ENCODE assay signal across 8 cellular contexts in genomic region chr14:71753126-71753830, GRCh38.
A peak's percentile ranks its signal among the peaks of the same experiment; 100 is the strongest.
DNase-seq lines count a peak whose midpoint lies in the region; ATAC-seq, FAIRE-seq and TF ChIP-seq lines count a peak whose summit lies in the region.

No MANE protein-coding gene starts in this region.

- H3K4me1 ChIP-seq in OCI-LY3 (ENCODE audit: low read length) = peaks cover 24% of the 10 kb centered on the region
- no peaks in the 10 kb centered on the region for H3K4me1 ChIP-seq in naive thymus-derived CD4-positive, alpha-beta T cell (ENCODE audit: control insufficient read depth in 2 of 2, insufficient read depth in 2 of 2, low read length in 2 of 2)

- in situ Hi-C loops in KBM-7 (cut with MboI; ENCODE audit: low pct_unique_long_range_greater_than_20kb, low sequenced_read_pairs) = loop anchor here (10.0 kb wide), 1 partner anchor 608 kb away; no protein-coding TSS in a partner anchor

- ATAC-seq in esophagus mucosa = peak; percentile 73
- peak; percentile 66 for ATAC-seq in naive thymus-derived CD4-positive, alpha-beta T cell
- no peak for ATAC-seq in GM21367 (IDR thresholded peaks at IDR 0.05; ENCODE audit: unreplicated experiment)

- no peak for FAIRE-seq in D721Med (lab: Jason Lieb, UNC)

- TF ChIP-seq CTCF in D721Med (IDR thresholded peaks at IDR 0.05; ENCODE audit: insufficient read depth, missing control alignments) (peak; percentile 95), OCI-LY3 (IDR thresholded peaks at IDR 0.05; ENCODE audit: low read depth, low read length) (peak; percentile 97)

- peak overlapping the region in 3 of 10 donors; percentile 3 to 34 (median 21) for H3K4me3 Mint-ChIP-seq in naive thymus-derived CD4-positive, alpha-beta T cell

- H3K4me1 Mint-ChIP-seq in naive thymus-derived CD4-positive, alpha-beta T cell = peaks cover 0 to 18% (median 0%) of the 10 kb centered on the region in 7 donors

- CTCF ChIA-PET in naive thymus-derived CD4-positive, alpha-beta T cell (lab: Charles Lee) = interaction anchor here (0.6 to 3.7 kb wide), 11 partner anchors 15 to 649 kb away, joined by 3 to 70 read pairs (median 4); no protein-coding TSS in a partner anchor

- POLR2A ChIA-PET in naive thymus-derived CD4-positive, alpha-beta T cell (lab: Charles Lee) = interaction anchor here (0.6 kb wide), 1 partner anchor 615 kb away, joined by 3 read pairs; no protein-coding TSS in a partner anchor

- H3K79me2 ChIP-seq in OCI-LY3 (ENCODE audit: low read length) = no peaks in the 10 kb centered on the region

- H2AFZ ChIP-seq in OCI-LY3 (ENCODE audit: low read depth, low read length) = peak overlapping the region; percentile 94

- H3K27ac Mint-ChIP-seq in naive thymus-derived CD4-positive, alpha-beta T cell = no peak overlapping the region

- DNase-seq in D721Med (ENCODE audit: insufficient read length, low spot score) = peak; percentile 76
- peak; percentile 79 for DNase-seq in KBM-7
- DNase-seq in activated T-cell treated with anti-CD3 and anti-CD28 coated beads for 48 hours (ENCODE audit: low read depth) = peak; percentile 65
- DNase-seq in naive thymus-derived CD4-positive, alpha-beta T cell = peak; percentile 29 to 67 (median 57)
- peak; percentile 41 to 46 for DNase-seq in stimulated activated CD8-positive, alpha-beta memory T cell treated with anti-CD3 and anti-CD28 coated beads, Interleukin-7, amount 100 ng/mL, for 1 hour (ENCODE audit: low read depth in 2 of 2)

- H3K9me3 ChIP-seq in OCI-LY3 (ENCODE audit: insufficient read depth, low read length) = peaks cover 3% of the 10 kb centered on the region; the same call in 1 of the 2 replicates
- peaks cover 0 to 1% (median 0%) of the 10 kb centered on the region in 3 experiments for H3K9me3 ChIP-seq in naive thymus-derived CD4-positive, alpha-beta T cell (ENCODE audit: control insufficient read depth in 2 of 3, low read length in 3 of 3)

- intact Hi-C loops in naive thymus-derived CD4-positive, alpha-beta T cell (cut with micrococcal nuclease) = loop anchor here (1.0 to 5.0 kb wide), 5 partner anchors 351 to 706 kb away; no protein-coding TSS in a partner anchor

- peaks cover 0 to 5% (median 0%) of the 10 kb centered on the region in 5 donors for H3K27me3 Mint-ChIP-seq in naive thymus-derived CD4-positive, alpha-beta T cell

- H4K20me1 ChIP-seq in OCI-LY3 (ENCODE audit: insufficient read depth, low read length) = no peaks in the 10 kb centered on the region

- peaks cover 0 to 10% (median 6%) of the 10 kb centered on the region in 11 donors for H3K9me3 Mint-ChIP-seq in naive thymus-derived CD4-positive, alpha-beta T cell

- H3K4me2 ChIP-seq in OCI-LY3 (ENCODE audit: low read length) = peak overlapping the region; percentile 85

- no peaks in the 10 kb centered on the region for H3K27me3 ChIP-seq in OCI-LY3 (ENCODE audit: low read depth, low read length)
- H3K27me3 ChIP-seq in naive thymus-derived CD4-positive, alpha-beta T cell (ENCODE audit: control insufficient read depth in 2 of 2, insufficient read depth in 2 of 2, low read length in 2 of 2) = no peaks in the 10 kb centered on the region

- H3K36me3 ChIP-seq in OCI-LY3 (replicated peaks; ENCODE audit: low read depth, low read length) = no peaks in the 10 kb centered on the region
- no peaks in the 10 kb centered on the region for H3K36me3 ChIP-seq in naive thymus-derived CD4-positive, alpha-beta T cell (ENCODE audit: control insufficient read depth in 2 of 3, insufficient read depth in 3 of 3, low read length in 3 of 3)

- H3K4me3 ChIP-seq in OCI-LY3 (ENCODE audit: low read length) = peak overlapping the region; percentile 68
- H3K4me3 ChIP-seq in naive thymus-derived CD4-positive, alpha-beta T cell (ENCODE audit: low read length) = no peak overlapping the region

- peak overlapping the region; percentile 37; the same call in 1 of the 2 replicates for H3K9ac ChIP-seq in OCI-LY3 (ENCODE audit: low read length)

- peaks cover 0 to 7% (median 0%) of the 10 kb centered on the region in 5 donors for H3K36me3 Mint-ChIP-seq in naive thymus-derived CD4-positive, alpha-beta T cell

- H3K27ac ChIP-seq in OCI-LY3 (ENCODE audit: low read length) = no peak overlapping the region
- H3K27ac ChIP-seq in naive thymus-derived CD4-positive, alpha-beta T cell (ENCODE audit: low read depth, low read length) = no peak overlapping the region
